In genomic region chr4:73620115-73620792, GRCh38 we compare ENCODE assay signal across 9 cellular contexts. TPM values are rescaled to one million over a fixed set of nuclear protein-coding genes. Genes with fewer than 3 reads are reported as not detected.
DNase-seq lines count a peak whose midpoint lies in the region; ATAC-seq, FAIRE-seq and TF ChIP-seq lines count a peak whose summit lies in the region.
"Had no signal": no experiment of that assay in that cellular context is flagged by ENCODE, and none has a peak within 500 bp of the region (broad histone marks: within the 10 kb centered on the region; RNA-seq: fewer than 3 reads in every experiment).

Gene RASSF6, minus strand, starts transcription at chr4:73620436. Its CDS starts 8,641 bp downstream, at chr4:73611795.

- no peaks in the 10 kb centered on the region for H3K4me1 ChIP-seq in CD4-positive, CD25-positive, alpha-beta regulatory T cell (ENCODE audit: control insufficient read depth, insufficient read depth, low read length, poor library complexity, severe bottlenecking)
- H3K4me1 ChIP-seq in K562 (replicated peaks in 1 of 2; ENCODE audit: control insufficient read depth in 2 of 2, insufficient read depth in 2 of 2, low read length in 2 of 2) (peaks cover 5% of the 10 kb centered on the region in 2 experiments; a peak in 3 of 5 replicates), lower lobe of right lung (no peaks in the 10 kb centered on the region), vagina (no peaks in the 10 kb centered on the region)

- no peak within 1 kb of the TSS for H3K27ac Mint-ChIP-seq in CD4-positive, CD25-positive, alpha-beta regulatory T cell

- peak; percentile 52 for FAIRE-seq in K562 (lab: Jason Lieb, UNC)

- H3K9me3 Mint-ChIP-seq in CD4-positive, CD25-positive, alpha-beta regulatory T cell = peaks cover 0 to 2% (median 0%) of the 10 kb centered on the region in 7 donors

- WGBS in K562 (ENCODE audit: insufficient coverage, low coverage, missing lambda C conversion rate) = under 1% methylated on average over 18 of the region's 24 CpGs

- H3K4me1 Mint-ChIP-seq in CD4-positive, CD25-positive, alpha-beta regulatory T cell = peaks cover 0 to 6% (median 0%) of the 10 kb centered on the region in 4 donors

- peak within 1 kb of the TSS; percentile 80 for H3K4me2 ChIP-seq in K562 (ENCODE audit: insufficient read depth, low read length)

- no peaks in the 10 kb centered on the region for H3K36me3 Mint-ChIP-seq in CD4-positive, CD25-positive, alpha-beta regulatory T cell

- peak within 1 kb of the TSS; percentile 3 to 88; a peak in 3 of 4 replicates for H3K9ac ChIP-seq in K562 (ENCODE audit: insufficient read depth in 1 of 2, low read depth in 2 of 2, low read length in 2 of 2)

- peak within 1 kb of the TSS; percentile 85 for H2AFZ ChIP-seq in K562 (ENCODE audit: low read depth, low read length)

- in situ Hi-C loops in K562 (cut with MboI) = no loop called here

- DNase-seq in CD4-positive, CD25-positive, alpha-beta regulatory T cell = no peak
- DNase-seq in NCI-H510A treated with DMSO at 0.1 percent for 48 hours (lab: John Stamatoyannopoulos, UW) = peak; percentile 91
- DNase-seq in K562 (ENCODE audit: extremely low read depth in 1 of 4, low spot score in 3 of 4) = peak in 3 of 4 experiments; percentile 9 to 61 (median 27)
- DNase-seq in lower lobe of right lung = peak; percentile 88
- no peak for DNase-seq in vagina (ENCODE audit: extremely low spot score in 2 of 2)
- DNase-seq in C1 segment of cervical spinal cord (lab: John Stamatoyannopoulos, UW) = no peak

- no peaks in the 10 kb centered on the region for H3K79me2 ChIP-seq in K562 (ENCODE audit: control insufficient read depth, insufficient read depth, low read length)

- H3K4me3 Mint-ChIP-seq in CD4-positive, CD25-positive, alpha-beta regulatory T cell = peak within 1 kb of the TSS in 3 of 4 donors; percentile 2 to 49 (median 48)

- peak in 1 of 3 experiments; percentile 8; a peak in 1 of 6 replicates for TF ChIP-seq CTCF in K562 (IDR thresholded peaks at IDR 0.05 in 2 of 3, conservative IDR thresholded peaks at IDR 0.05 in 1 of 3; ENCODE audit: insufficient read depth in 2 of 3, low read depth in 1 of 3, low read length in 3 of 3)
- TF ChIP-seq CTCF in lower lobe of right lung (IDR thresholded peaks at IDR 0.05) = no peak
- TF ChIP-seq CTCF in vagina (IDR thresholded peaks at IDR 0.05) = no peak

- no peaks in the 10 kb centered on the region for H4K20me1 ChIP-seq in K562 (replicated peaks; ENCODE audit: control insufficient read depth, insufficient read depth, low read length)

- intact Hi-C loops in K562 (cut with micrococcal nuclease) = no loop called here
- intact Hi-C loops in lower lobe of right lung (cut with DNase I) = no loop called here
- intact Hi-C loops in vagina (cut with DNase I) = no loop called here

- TF ChIP-seq EP300 in K562 (IDR thresholded peaks at IDR 0.05; ENCODE audit: low read length) = no peak

- peaks cover 1% of the 10 kb centered on the region for H3K27me3 ChIP-seq in CD4-positive, CD25-positive, alpha-beta regulatory T cell (ENCODE audit: control insufficient read depth, insufficient read depth, low read length)
- H3K27me3 ChIP-seq in K562 (ENCODE audit: control insufficient read depth in 2 of 2, insufficient read depth in 2 of 2, low read length in 2 of 2) = no peaks in the 10 kb centered on the region
- no peaks in the 10 kb centered on the region for H3K27me3 ChIP-seq in lower lobe of right lung (ENCODE audit: low read depth)
- H3K27me3 ChIP-seq in vagina = no peaks in the 10 kb centered on the region

- CTCF ChIA-PET in K562 (lab: Yijun Ruan, JAX; ENCODE audit: low intra/inter-chr PET ratio) = no interaction called here

- no peak for TF ChIP-seq RAD21 in K562 (CRISPR knock-in tag; conservative IDR thresholded peaks at IDR 0.05 in 1 of 2, IDR thresholded peaks at IDR 0.05 in 1 of 2)

- BruUV-seq in K562 (replicated peaks; lab: Mats Ljungman, UMichigan) = no TSS peak

- H3K9me3 ChIP-seq in CD4-positive, CD25-positive, alpha-beta regulatory T cell (ENCODE audit: control insufficient read depth in 2 of 2, low read length in 2 of 2) = no peaks in the 10 kb centered on the region
- no peaks in the 10 kb centered on the region for H3K9me3 ChIP-seq in K562 (replicated peaks; ENCODE audit: control insufficient read depth, insufficient read depth, low read depth, low read length)
- H3K9me3 ChIP-seq in lower lobe of right lung = no peaks in the 10 kb centered on the region
- H3K9me3 ChIP-seq in vagina = no peaks in the 10 kb centered on the region

- TF ChIP-seq POLR2A in K562 (conservative IDR thresholded peaks at IDR 0.05) (no peak), vagina (IDR thresholded peaks at IDR 0.05) (no peak)

- H3K36me3 ChIP-seq in CD4-positive, CD25-positive, alpha-beta regulatory T cell (ENCODE audit: control insufficient read depth, insufficient read depth, low read length) = no peaks in the 10 kb centered on the region
- no peaks in the 10 kb centered on the region for H3K36me3 ChIP-seq in K562 (ENCODE audit: control insufficient read depth, insufficient read depth, low read length)
- H3K36me3 ChIP-seq in lower lobe of right lung = no peaks in the 10 kb centered on the region
- H3K36me3 ChIP-seq in vagina = no peaks in the 10 kb centered on the region

- ATAC-seq in CD4-positive, CD25-positive, alpha-beta regulatory T cell (ENCODE audit: low read depth in 2 of 2) = peak; percentile 31 to 50
- ATAC-seq in GM19025 (IDR thresholded peaks at IDR 0.05; ENCODE audit: low read depth, unreplicated experiment) (peak; percentile 93), HG03097 (IDR thresholded peaks at IDR 0.05; ENCODE audit: low FRiP score, unreplicated experiment) (peak; percentile 93), K562 (peak; percentile 95), lower lobe of right lung (peak; percentile 98 to 99)

- POLR2A ChIA-PET in K562 (lab: Yijun Ruan, JAX) = interaction anchor here (0.5 to 0.7 kb wide), 2 partner anchors 40 to 310 kb away, joined by 3 read pairs; no protein-coding TSS in a partner anchor

- peaks cover 10% of the 10 kb centered on the region for H3K27me3 Mint-ChIP-seq in CD4-positive, CD25-positive, alpha-beta regulatory T cell

- H3K27ac ChIP-seq in CD4-positive, CD25-positive, alpha-beta regulatory T cell (ENCODE audit: insufficient read depth, low read length, poor library complexity, severe bottlenecking) = no peak within 1 kb of the TSS
- H3K27ac ChIP-seq in K562 (ENCODE audit: extremely low read depth, low read depth, low read length) (no peak within 1 kb of the TSS), lower lobe of right lung (peak within 1 kb of the TSS; percentile 20), vagina (peak within 1 kb of the TSS; percentile 28)

- peak within 1 kb of the TSS; percentile 33 for H3K4me3 ChIP-seq in CD4-positive, CD25-positive, alpha-beta regulatory T cell (ENCODE audit: low read depth, low read length)
- H3K4me3 ChIP-seq in K562 (peak within 1 kb of the TSS; percentile 38), lower lobe of right lung (peak within 1 kb of the TSS; percentile 46), vagina (peak within 1 kb of the TSS; percentile 22 to 39)

- H3K9me1 ChIP-seq in K562 (ENCODE audit: control insufficient read depth, insufficient read depth, low read length) = no peaks in the 10 kb centered on the region

TF ChIP-seq in K562, 482 proteins besides CTCF, POLR2A, EP300 and RAD21 (continues in another document):
- TF ChIP-seq PHF8 (IDR thresholded peaks at IDR 0.05; ENCODE audit: borderline replicate concordance, low read length) = no peak
- TF ChIP-seq KDM2B (CRISPR knock-in tag; IDR thresholded peaks at IDR 0.05) = 0 out of 2 replicates have a peak, but pooled peaks have one; percentile 53
- peak; percentile 79 to 81 for TF ChIP-seq NRF1 (conservative IDR thresholded peaks at IDR 0.05 in 1 of 2, IDR thresholded peaks at IDR 0.05 in 1 of 2)
- TF ChIP-seq L3MBTL2 (IDR thresholded peaks at IDR 0.05) = peak; percentile 66
- TF ChIP-seq FOXP1 (CRISPR knock-in tag; IDR thresholded peaks at IDR 0.05) = peak; percentile 51; the same call in 1 of the 2 replicates
- TF ChIP-seq U2AF2 (optimal IDR thresholded peaks at IDR 0.05; ENCODE audit: low read depth, low read length) = no peak
- peak; percentile 79 for TF ChIP-seq DACH1 (IDR thresholded peaks at IDR 0.05; ENCODE audit: partially characterized antibody)
- TF ChIP-seq SPI1 (IDR thresholded peaks at IDR 0.05; ENCODE audit: borderline replicate concordance, low read depth, low read length) = peak; percentile 41; the same call in 1 of the 2 replicates
- TF ChIP-seq ZC3H4 (CRISPR knock-in tag; IDR thresholded peaks at IDR 0.05; ENCODE audit: borderline replicate concordance) = no peak
- TF ChIP-seq SUPT5H (IDR thresholded peaks at IDR 0.05) = no peak
- TF ChIP-seq MTA2 (IDR thresholded peaks at IDR 0.05; ENCODE audit: low read depth) = no peak
- TF ChIP-seq HMBOX1 (IDR thresholded peaks at IDR 0.05) = peak; percentile 94

RNA-seq across cellular contexts. Expression of gene RASSF6, which starts in this region (rescaled TPM):
- not detected for total RNA-seq in CD4-positive, CD25-positive, alpha-beta regulatory T cell
- under 1 TPM in 2 of 4 donors, not detected in 2; 0.15 to 0.31 TPM for polyA plus RNA-seq in CD4-positive, CD25-positive, alpha-beta regulatory T cell
- total RNA-seq in K562 (2011; cell fraction: chromatin; rRNA removed; ENCODE audit: low replicate concordance) = 0.25 TPM in 1 of 2 replicates, not detected in the other
- total RNA-seq in K562 (2011; cell fraction: nucleolus; rRNA removed) = not detected in 2 replicates
- not detected in 2 replicates for total RNA-seq in K562 (2011; cell fraction: nucleoplasm; rRNA removed)
- total RNA-seq in K562 (2014; rRNA removed) = under 0.01 and 0.04 TPM in 2 replicates
- total RNA-seq in K562 (2014; rRNA removed; fragmentation: Illumina TruSeq; extraction: Trizol) = 0.04 and 0.16 TPM in 2 replicates
- total RNA-seq in K562 (2015; rRNA removed; fragmentation: Illumina TruSeq; extraction: Trizol) = 0.08 and 0.25 TPM in 2 replicates
- total RNA-seq in K562 (2021) = 0.02 and 0.11 TPM in 2 replicates
- polyA plus RNA-seq in K562 (2011; rRNA removed) = 0.07 and 0.08 TPM in 2 replicates
- under 0.01 and 0.01 TPM in 2 replicates for polyA plus RNA-seq in K562 (2011; cell fraction: cytosol; rRNA removed)
- polyA plus RNA-seq in K562 (2011; cell fraction: nucleus; rRNA removed) = 0.01 TPM in 1 of 2 replicates, not detected in the other
- polyA plus RNA-seq in K562 (2012) = 0.10 and 0.40 TPM in 2 replicates
- polyA plus RNA-seq in K562 (2014; fragmentation: Illumina TruSeq; extraction: Trizol) = 0.07 and 0.10 TPM in 2 replicates
- polyA plus RNA-seq in K562 (2014; fragmentation: Nextera tagmentation; extraction: Ambion mirVana) = under 1 TPM in 1 of 2 experiments, not detected in 1; 0.04 TPM
- 0.07 and 0.08 TPM in 2 replicates for polyA plus RNA-seq in K562 (2014; rRNA removed)
- polyA minus RNA-seq in K562 (2011; rRNA and poly(A)+ RNA removed) = 0.07 TPM in 1 of 2 replicates, not detected in the other
- not detected in 2 replicates for polyA minus RNA-seq in K562 (2011; cell fraction: cytosol; rRNA and poly(A)+ RNA removed)
- polyA minus RNA-seq in K562 (2011; cell fraction: nucleus; rRNA and poly(A)+ RNA removed) = 0.11 and 0.13 TPM in 2 replicates
- total RNA-seq in lower lobe of right lung = 1.9 TPM
- total RNA-seq in vagina = 16.9 TPM
- total RNA-seq: skeletal muscle tissue had no signal

Comparison
In these comparisons a context has a peak if more than half of its experiments do, and no peak if none do; other contexts are left out.
1. Peak in ATAC-seq and H3K4me3 ChIP-seq in CD4-positive, CD25-positive, alpha-beta regulatory T cell; RNA of the gene not detected or under 1 TPM.
2. Peak in DNase-seq, ATAC-seq, H3K4me3 ChIP-seq, H3K9ac ChIP-seq and H3K4me2 ChIP-seq in K562; RNA of the gene not detected or under 1 TPM.
3. ATAC-seq: peak in every context shown above with its lines; median percentile 98 in lower lobe of right lung; 95 in K562; 93 in GM19025; 93 in HG03097; 40 in CD4-positive, CD25-positive, alpha-beta regulatory T cell.
4. DNase-seq: peak in NCI-H510A treated with DMSO at 0.1 percent for 48 hours (single experiment) and lower lobe of right lung (single experiment); none in CD4-positive, CD25-positive, alpha-beta regulatory T cell (0 of 3), vagina (0 of 2) and C1 segment of cervical spinal cord (0 of 14).
5. H3K27ac ChIP-seq: peak in lower lobe of right lung (single experiment) and vagina (single experiment); none in CD4-positive, CD25-positive, alpha-beta regulatory T cell (single experiment) and K562 (single experiment).
6. Peak in every context shown above with its lines, with median percentiles within 50 percentile points of each other: H3K4me3 ChIP-seq.